Comparison of ENCODE assay signal across 15 cellular contexts in the genomic region with DNA sequence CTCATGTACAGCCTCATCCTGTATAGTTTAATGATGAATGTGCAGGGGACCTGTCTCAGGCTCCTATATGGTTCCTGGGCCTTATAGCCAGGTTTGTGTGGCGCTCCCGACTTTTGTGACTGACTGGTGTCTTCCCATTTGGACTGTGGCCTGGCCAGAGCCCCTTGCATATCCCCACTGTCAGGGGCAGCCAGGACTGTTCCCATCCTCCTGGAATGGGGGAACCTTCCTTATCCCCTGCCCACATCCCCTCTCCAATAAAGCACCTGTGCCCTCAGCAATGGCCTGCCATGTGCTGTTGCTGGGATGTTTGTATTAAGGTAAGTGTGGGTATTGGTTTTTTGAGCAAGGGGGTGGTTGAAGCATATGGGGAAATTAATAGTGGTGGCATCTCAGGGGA.
"Had no signal": no experiment of that assay in that cellular context is flagged by ENCODE, and none has a peak within 500 bp of the region (broad histone marks: within the 10 kb centered on the region; RNA-seq: fewer than 3 reads in every experiment).

No MANE protein-coding gene starts in this region.

- H3K27ac ChIP-seq: brain microvascular endothelial cell, pancreas, uterus had no signal

- ATAC-seq: pancreas; stimulated activated naive B cell treated with anti-CD40 and anti-IgM and Interleukin-4, amounts not matched to agents 10 μg/mL and 1 μg/mL and 100 μg/mL, for 72 hours had no signal

- H3K4me1 ChIP-seq: pancreas had no signal

- H3K27me3 ChIP-seq: brain microvascular endothelial cell, pancreas, thyroid gland, uterus had no signal

- DNase-seq: activated CD4-positive, alpha-beta T cell treated with anti-CD3 and anti-CD28 coated beads, Interleukin-2, amount 50 U/mL, for 4 hours; activated effector memory CD4-positive, alpha-beta T cell treated with Interleukin-2 at 50 U/mL for 16 hours; brain microvascular endothelial cell; cortex of kidney; effector CD4-positive, alpha-beta T cell; foreskin fibroblast; pancreas; stimulated activated CD4-positive, alpha-beta T cell treated with anti-CD3 and anti-CD28 coated beads, Interleukin-2, amount 100 ng/mL, for 48 hours; stimulated activated naive B cell treated with anti-CD40 and anti-IgM and Interleukin-4, amounts not matched to agents 10 μg/mL and 1 μg/mL and 100 μg/mL, for 72 hours; T-helper 9 cell; uterus had no signal

- FAIRE-seq: endothelial cell of umbilical vein, pancreas had no signal

- H3K27me3 Mint-ChIP-seq: central memory CD8-positive, alpha-beta T cell had no signal

- H3K9me3 ChIP-seq: pancreas, thyroid gland, uterus had no signal

- H3K4me3 ChIP-seq: pancreas, thyroid gland, uterus had no signal

- H3K9me3 Mint-ChIP-seq: activated naive CD4-positive, alpha-beta T cell treated with anti-CD3 and anti-CD28 coated beads, Interleukin-2, amount 50 U/mL, for 24 hours; central memory CD8-positive, alpha-beta T cell; stimulated activated naive B cell treated with anti-CD40 and anti-IgM and Interleukin-4, amounts not matched to agents 10 μg/mL and 1 μg/mL and 100 μg/mL, for 72 hours had no signal

- H3K36me3 ChIP-seq: uterus had no signal
